1 cellular context compared by ENCODE assay signal in the genomic region with DNA sequence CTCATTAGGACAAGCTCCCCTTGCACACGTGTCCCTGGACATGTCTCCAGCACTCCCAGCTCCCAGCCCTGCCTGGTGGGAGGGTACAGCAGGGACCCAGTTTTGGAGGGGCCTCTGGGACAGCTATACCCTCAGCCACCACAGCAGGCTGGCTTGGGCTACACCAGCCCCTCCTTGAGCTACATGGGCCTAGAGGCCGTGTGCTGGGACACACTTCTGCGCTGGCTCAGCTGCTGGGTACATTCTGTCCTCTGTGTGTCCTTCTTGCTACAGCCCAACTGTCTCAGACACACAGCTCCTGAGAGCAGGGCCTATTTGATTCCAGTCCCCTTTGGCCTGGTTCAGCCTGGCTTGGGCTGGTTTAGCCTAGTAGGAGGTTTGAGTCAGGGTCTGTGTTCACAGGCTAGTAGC.
TF ChIP-seq lines count a peak whose summit lies in the region.

No MANE protein-coding gene starts in this region.

TF ChIP-seq in WTC11, 78 proteins besides CTCF, POLR2A, EP300 and RAD21 (continued from another document):
- TF ChIP-seq, protein P1, sequence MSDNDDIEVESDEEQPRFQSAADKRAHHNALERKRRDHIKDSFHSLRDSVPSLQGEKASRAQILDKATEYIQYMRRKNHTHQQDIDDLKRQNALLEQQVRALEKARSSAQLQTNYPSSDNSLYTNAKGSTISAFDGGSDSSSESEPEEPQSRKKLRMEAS (CRISPR knock-in tag; IDR thresholded peaks at IDR 0.05), result no peak
- TF ChIP-seq, protein P2, sequence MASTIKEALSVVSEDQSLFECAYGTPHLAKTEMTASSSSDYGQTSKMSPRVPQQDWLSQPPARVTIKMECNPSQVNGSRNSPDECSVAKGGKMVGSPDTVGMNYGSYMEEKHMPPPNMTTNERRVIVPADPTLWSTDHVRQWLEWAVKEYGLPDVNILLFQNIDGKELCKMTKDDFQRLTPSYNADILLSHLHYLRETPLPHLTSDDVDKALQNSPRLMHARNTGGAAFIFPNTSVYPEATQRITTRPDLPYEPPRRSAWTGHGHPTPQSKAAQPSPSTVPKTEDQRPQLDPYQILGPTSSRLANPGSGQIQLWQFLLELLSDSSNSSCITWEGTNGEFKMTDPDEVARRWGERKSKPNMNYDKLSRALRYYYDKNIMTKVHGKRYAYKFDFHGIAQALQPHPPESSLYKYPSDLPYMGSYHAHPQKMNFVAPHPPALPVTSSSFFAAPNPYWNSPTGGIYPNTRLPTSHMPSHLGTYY (CRISPR knock-in tag; IDR thresholded peaks at IDR 0.05), result no peak
- TF ChIP-seq, protein P3, sequence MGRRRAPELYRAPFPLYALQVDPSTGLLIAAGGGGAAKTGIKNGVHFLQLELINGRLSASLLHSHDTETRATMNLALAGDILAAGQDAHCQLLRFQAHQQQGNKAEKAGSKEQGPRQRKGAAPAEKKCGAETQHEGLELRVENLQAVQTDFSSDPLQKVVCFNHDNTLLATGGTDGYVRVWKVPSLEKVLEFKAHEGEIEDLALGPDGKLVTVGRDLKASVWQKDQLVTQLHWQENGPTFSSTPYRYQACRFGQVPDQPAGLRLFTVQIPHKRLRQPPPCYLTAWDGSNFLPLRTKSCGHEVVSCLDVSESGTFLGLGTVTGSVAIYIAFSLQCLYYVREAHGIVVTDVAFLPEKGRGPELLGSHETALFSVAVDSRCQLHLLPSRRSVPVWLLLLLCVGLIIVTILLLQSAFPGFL (CRISPR knock-in tag; IDR thresholded peaks at IDR 0.05; ENCODE audit: borderline replicate concordance), result no peak
- TF ChIP-seq GTF2I (CRISPR knock-in tag; conservative IDR thresholded peaks at IDR 0.05) (no peak), RELA (CRISPR knock-in tag; IDR thresholded peaks at IDR 0.05; ENCODE audit: borderline replicate concordance) (no peak), JUN (CRISPR knock-in tag; IDR thresholded peaks at IDR 0.05) (no peak)
- TF ChIP-seq, protein P4, sequence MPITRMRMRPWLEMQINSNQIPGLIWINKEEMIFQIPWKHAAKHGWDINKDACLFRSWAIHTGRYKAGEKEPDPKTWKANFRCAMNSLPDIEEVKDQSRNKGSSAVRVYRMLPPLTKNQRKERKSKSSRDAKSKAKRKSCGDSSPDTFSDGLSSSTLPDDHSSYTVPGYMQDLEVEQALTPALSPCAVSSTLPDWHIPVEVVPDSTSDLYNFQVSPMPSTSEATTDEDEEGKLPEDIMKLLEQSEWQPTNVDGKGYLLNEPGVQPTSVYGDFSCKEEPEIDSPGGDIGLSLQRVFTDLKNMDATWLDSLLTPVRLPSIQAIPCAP (CRISPR knock-in tag; IDR thresholded peaks at IDR 0.05), result no peak
- TF ChIP-seq, protein P5, sequence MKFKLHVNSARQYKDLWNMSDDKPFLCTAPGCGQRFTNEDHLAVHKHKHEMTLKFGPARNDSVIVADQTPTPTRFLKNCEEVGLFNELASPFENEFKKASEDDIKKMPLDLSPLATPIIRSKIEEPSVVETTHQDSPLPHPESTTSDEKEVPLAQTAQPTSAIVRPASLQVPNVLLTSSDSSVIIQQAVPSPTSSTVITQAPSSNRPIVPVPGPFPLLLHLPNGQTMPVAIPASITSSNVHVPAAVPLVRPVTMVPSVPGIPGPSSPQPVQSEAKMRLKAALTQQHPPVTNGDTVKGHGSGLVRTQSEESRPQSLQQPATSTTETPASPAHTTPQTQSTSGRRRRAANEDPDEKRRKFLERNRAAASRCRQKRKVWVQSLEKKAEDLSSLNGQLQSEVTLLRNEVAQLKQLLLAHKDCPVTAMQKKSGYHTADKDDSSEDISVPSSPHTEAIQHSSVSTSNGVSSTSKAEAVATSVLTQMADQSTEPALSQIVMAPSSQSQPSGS (CRISPR knock-in tag; IDR thresholded peaks at IDR 0.05; ENCODE audit: borderline replicate concordance, low read depth), result no peak
- TF ChIP-seq, protein P6, sequence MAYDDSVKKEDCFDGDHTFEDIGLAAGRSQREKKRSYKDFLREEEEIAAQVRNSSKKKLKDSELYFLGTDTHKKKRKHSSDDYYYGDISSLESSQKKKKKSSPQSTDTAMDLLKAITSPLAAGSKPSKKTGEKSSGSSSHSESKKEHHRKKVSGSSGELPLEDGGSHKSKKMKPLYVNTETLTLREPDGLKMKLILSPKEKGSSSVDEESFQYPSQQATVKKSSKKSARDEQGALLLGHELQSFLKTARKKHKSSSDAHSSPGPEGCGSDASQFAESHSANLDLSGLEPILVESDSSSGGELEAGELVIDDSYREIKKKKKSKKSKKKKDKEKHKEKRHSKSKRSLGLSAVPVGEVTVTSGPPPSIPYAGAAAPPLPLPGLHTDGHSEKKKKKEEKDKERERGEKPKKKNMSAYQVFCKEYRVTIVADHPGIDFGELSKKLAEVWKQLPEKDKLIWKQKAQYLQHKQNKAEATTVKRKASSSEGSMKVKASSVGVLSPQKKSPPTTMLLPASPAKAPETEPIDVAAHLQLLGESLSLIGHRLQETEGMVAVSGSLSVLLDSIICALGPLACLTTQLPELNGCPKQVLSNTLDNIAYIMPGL (CRISPR knock-in tag; IDR thresholded peaks at IDR 0.05), result no peak
